ENCODE assay signal across 31 cellular contexts in genomic region chr3:17830786-17831185, GRCh38.
"Had no signal": no experiment of that assay in that cellular context is flagged by ENCODE, and none has a peak within 500 bp of the region (broad histone marks: within the 10 kb centered on the region; RNA-seq: fewer than 3 reads in every experiment).

No MANE protein-coding gene starts in this region.

- ATAC-seq: heart left ventricle; natural killer cell treated with Interleukin-12 subunit alpha and Interleukin-12 subunit beta and Interleukin-15 and Interleukin-18, amount 100 ng/mL, for 72 hours; right lobe of liver; stimulated activated memory B cell treated with anti-CD40 and anti-IgM and Interleukin-4, amounts not matched to agents 10 μg/mL and 1 μg/mL and 100 μg/mL, for 72 hours; stimulated activated naive CD8-positive, alpha-beta T cell treated with anti-CD3 and anti-CD28 coated beads, Interleukin-15, amount 100 ng/mL, for 72 hours; T-helper 17 cell had no signal

- H3K4me2 ChIP-seq: smooth muscle cell had no signal

- DNase-seq: activated CD4-positive, alpha-beta memory T cell treated with anti-CD3 and anti-CD28 coated beads, Interleukin-2, amount 10 ng/mL, durations not matched to agents 7 days and 5 days; activated CD4-positive, alpha-beta T cell treated with anti-CD3 and anti-CD28 coated beads for 1 hour; activated CD4-positive, alpha-beta T cell treated with anti-CD3 and anti-CD28 coated beads, Interleukin-2, amount 10 ng/mL, durations not matched to agents 7 days and 5 days; activated CD8-positive, alpha-beta memory T cell treated with anti-CD3 and anti-CD28 coated beads, Interleukin-2, amount 50 U/mL, for 48 hours; activated gamma-delta T cell; activated naive CD4-positive, alpha-beta T cell treated with anti-CD3 and anti-CD28 coated beads, Interleukin-2, amount 10 ng/mL, durations not matched to agents 7 days and 5 days; activated naive CD8-positive, alpha-beta T cell treated with anti-CD3 and anti-CD28 coated beads, Interleukin-2, amount 10 ng/mL, durations not matched to agents 7 days and 5 days; activated T-cell treated with anti-CD3 and anti-CD28 coated beads, Interleukin-2, amount 50 U/mL, for 24 hours; dermis blood vessel endothelial cell; effector CD4-positive, alpha-beta T cell; esophagus squamous epithelium; heart left ventricle; hypothalamus; left ventricle myocardium inferior; mesendoderm; posterior cingulate gyrus; right lobe of liver; stimulated activated CD4-positive, alpha-beta T cell treated with anti-CD3 and anti-CD28 coated beads, Interleukin-1b, Interleukin-23, amount 100 ng/mL, for 48 hours; stimulated activated CD4-positive, alpha-beta T cell treated with anti-CD3 and anti-CD28 coated beads, Interleukin-4, amount 100 ng/mL, for 4 hours; stimulated activated CD8-positive, alpha-beta memory T cell treated with anti-CD3 and anti-CD28 coated beads, Interleukin-4, amount 100 ng/mL, for 48 hours; stimulated activated naive CD8-positive, alpha-beta T cell treated with anti-CD3 and anti-CD28 coated beads, Interleukin-15, amount 100 ng/mL, for 72 hours; substantia nigra; T-helper 17 cell; T1000; uterus; WERI-Rb-1 had no signal

- H3K27ac ChIP-seq: breast epithelium, esophagus squamous epithelium, heart left ventricle, left ventricle myocardium inferior, right lobe of liver, uterus, WERI-Rb-1 had no signal

- H3K27me3 ChIP-seq: breast epithelium, esophagus squamous epithelium, heart left ventricle, right lobe of liver, uterus had no signal

- H3K36me3 ChIP-seq: breast epithelium, esophagus squamous epithelium, heart left ventricle, left ventricle myocardium inferior, right lobe of liver, uterus, WERI-Rb-1 had no signal

- H3K4me3 ChIP-seq: breast epithelium, esophagus squamous epithelium, heart left ventricle, left ventricle myocardium inferior, lung, right lobe of liver, smooth muscle cell, uterus had no signal

- H3K4me1 ChIP-seq: breast epithelium, esophagus squamous epithelium, heart left ventricle, left ventricle myocardium inferior, right lobe of liver, uterus had no signal

- H3K9me3 ChIP-seq: breast epithelium, esophagus squamous epithelium, heart left ventricle, left ventricle myocardium inferior, right lobe of liver, uterus had no signal
